In genomic region chr15:59329091-59329490, GRCh38 we compare ENCODE assay signal across 23 cellular contexts. TPM values are rescaled to one million over a fixed set of nuclear protein-coding genes. Genes with fewer than 3 reads are reported as not detected.
DNase-seq lines count a peak whose midpoint lies in the region; ATAC-seq and TF ChIP-seq lines count a peak whose summit lies in the region.
"Had no signal": no experiment of that assay in that cellular context is flagged by ENCODE, and none has a peak within 500 bp of the region (broad histone marks: within the 10 kb centered on the region; RNA-seq: fewer than 3 reads in every experiment).

No MANE protein-coding gene starts in this region.

- no peak for TF ChIP-seq RAD21 in HCT116 (IDR thresholded peaks at IDR 0.05; ENCODE audit: low read depth)

- H3K27ac ChIP-seq in HCT116 (ENCODE audit: low read depth, low read length) (peak overlapping the region; percentile 29; the same call in 1 of the 2 replicates), brain microvascular endothelial cell (peak overlapping the region; percentile 81), mesenchymal stem cell (ENCODE audit: low read length, poor library complexity, severe bottlenecking) (peak overlapping the region; percentile 92), stomach (peak overlapping the region in 4 of 5 donors; percentile 25 to 68 (median 62)), caudate nucleus (ENCODE audit: low read depth, low read length) (no peak overlapping the region)
- H3K27ac ChIP-seq in CD4-positive, alpha-beta T cell (ENCODE audit: low read depth, low read length): no peak overlapping the region

- H4K20me1 ChIP-seq in HCT116 (ENCODE audit: insufficient read depth): no peaks in the 10 kb centered on the region

- peak overlapping the region; percentile 19 for H2BK5ac ChIP-seq in mesenchymal stem cell (ENCODE audit: low read depth, low read length, poor library complexity, severe bottlenecking)

- CTCF ChIA-PET in HCT116 (lab: Charles Lee): no interaction called here
- CTCF ChIA-PET in CD4-positive, alpha-beta T cell (lab: Charles Lee): no interaction called here

- H2BK120ac ChIP-seq in mesenchymal stem cell (ENCODE audit: low read depth, low read length): no peak overlapping the region

- peak overlapping the region; percentile 64 for H3K4me2 ChIP-seq in HCT116 (ENCODE audit: low read length)
- no peak overlapping the region for H3K4me2 ChIP-seq in mesenchymal stem cell (ENCODE audit: low read length, poor library complexity, severe bottlenecking)

- no peaks in the 10 kb centered on the region for H3K27me3 ChIP-seq in HCT116 (ENCODE audit: insufficient read depth, low read length)
- H3K27me3 ChIP-seq in brain microvascular endothelial cell (replicated peaks): no peaks in the 10 kb centered on the region
- no peaks in the 10 kb centered on the region for H3K27me3 ChIP-seq in mesenchymal stem cell (ENCODE audit: control insufficient read depth in 1 of 2, insufficient read depth in 1 of 2, low read length in 2 of 2)
- no peaks in the 10 kb centered on the region for H3K27me3 ChIP-seq in stomach
- no peaks in the 10 kb centered on the region for H3K27me3 ChIP-seq in CD4-positive, alpha-beta T cell (ENCODE audit: control insufficient read depth, insufficient read depth, low read length)

- ATAC-seq in HCT116 (no peak), HG03095 (IDR thresholded peaks at IDR 0.05; ENCODE audit: unreplicated experiment) (no peak)
- ATAC-seq in CD4-positive, alpha-beta T cell (ENCODE audit: poor library complexity): no peak
- ATAC-seq: activated CD4-positive, alpha-beta T cell treated with anti-CD3 and anti-CD28 coated beads for 36 hours; activated T-cell treated with anti-CD3 and anti-CD28 coated beads, Interleukin-2, amount 50 U/mL, for 4 hours had no signal

- H3K4me1 Mint-ChIP-seq in CD4-positive, alpha-beta T cell (ENCODE audit: low read depth): no peaks in the 10 kb centered on the region
- H3K4me1 Mint-ChIP-seq: activated CD4-positive, alpha-beta T cell treated with anti-CD3 and anti-CD28 coated beads for 36 hours had no signal

- H2BK15ac ChIP-seq in mesenchymal stem cell (ENCODE audit: low read depth, poor library complexity, severe bottlenecking): no peak overlapping the region

- H3K9me2 ChIP-seq in HCT116 (ENCODE audit: insufficient read depth): no peaks in the 10 kb centered on the region

- no peak for TF ChIP-seq POLR2A in HCT116 (IDR thresholded peaks at IDR 0.05; ENCODE audit: borderline replicate concordance, extremely low read depth, insufficient read depth, insufficient read length)
- no peak for TF ChIP-seq POLR2A in stomach (IDR thresholded peaks at IDR 0.05)

- no peaks in the 10 kb centered on the region for H3K36me3 Mint-ChIP-seq in CD4-positive, alpha-beta T cell (ENCODE audit: low read depth)

- H3K23ac ChIP-seq in mesenchymal stem cell (ENCODE audit: low read length in 2 of 2): no peak overlapping the region

- no peak overlapping the region for H3K18ac ChIP-seq in mesenchymal stem cell (ENCODE audit: low read depth in 1 of 2, low read length in 2 of 2)

- H3K9me3 ChIP-seq in HCT116 (ENCODE audit: control insufficient read depth in 1 of 2, insufficient read depth in 1 of 2, low read depth in 1 of 2, low read length in 2 of 2) (no peaks in the 10 kb centered on the region), mesenchymal stem cell (ENCODE audit: control insufficient read depth, low read length) (no peaks in the 10 kb centered on the region), stomach (no peaks in the 10 kb centered on the region)
- H3K9me3 ChIP-seq in CD4-positive, alpha-beta T cell (ENCODE audit: control insufficient read depth, low read length): no peaks in the 10 kb centered on the region

- in situ Hi-C loops in brain microvascular endothelial cell (cut with HindIII; ENCODE audit: low pct_ligation_motif_present, low sequenced_read_pairs): no loop called here

- no peak overlapping the region for H3K14ac ChIP-seq in mesenchymal stem cell (ENCODE audit: low read length in 2 of 2)

- H4K91ac ChIP-seq in mesenchymal stem cell (ENCODE audit: low read length): no peak overlapping the region

- H3K9me3 Mint-ChIP-seq in CD4-positive, alpha-beta T cell: no peaks in the 10 kb centered on the region
- H3K9me3 Mint-ChIP-seq: activated T-cell treated with anti-CD3 and anti-CD28 coated beads, Interleukin-2, amount 50 U/mL, for 4 hours; nephron progenitor cell had no signal

- no peak for DNase-seq in HCT116 (ENCODE audit: low read depth, low spot score)
- no peak for DNase-seq in brain microvascular endothelial cell
- no peak for DNase-seq in mesenchymal stem cell
- no peak for DNase-seq in stomach
- DNase-seq in caudate nucleus (lab: John Stamatoyannopoulos, UW): no peak
- DNase-seq in activated CD4-positive, alpha-beta T cell treated with anti-CD3 and anti-CD28 coated beads for 4 hours: no peak
- no peak for DNase-seq in CD4-positive, alpha-beta T cell
- DNase-seq: activated CD4-positive, alpha-beta T cell treated with anti-CD3 and anti-CD28 coated beads for 36 hours; activated naive CD4-positive, alpha-beta T cell; activated T-cell treated with anti-CD3 and anti-CD28 coated beads, Interleukin-2, amount 50 U/mL, for 4 hours; AML-193; amygdala; dermis blood vessel endothelial cell; DMS79 treated with DMSO at 0.1 percent for 48 hours; Kasumi-1; left cardiac atrium; midbrain; NCI-H510A; nephron progenitor cell; SHP77 treated with DMSO at 0.1 percent for 48 hours; stimulated activated CD8-positive, alpha-beta memory T cell treated with anti-CD3 and anti-CD28 coated beads, Interleukin-4, amount 100 ng/mL, for 48 hours; T-helper 1 cell had no signal

- RAD21 ChIA-PET in HCT116 (lab: Charles Lee; ENCODE audit: low non-redundant PET in 1 of 2, low total read pairs in 2 of 2, uncharacterized antibody in 2 of 2, unreplicated experiment in 2 of 2): no interaction called here

- POLR2A ChIA-PET in HCT116 (lab: Charles Lee): no interaction called here
- POLR2A ChIA-PET in CD4-positive, alpha-beta T cell (lab: Charles Lee): no interaction called here

- H3K36me3 ChIP-seq in HCT116 (ENCODE audit: control insufficient read depth in 1 of 2, insufficient read depth in 2 of 2, low read length in 2 of 2): no peaks in the 10 kb centered on the region
- no peaks in the 10 kb centered on the region for H3K36me3 ChIP-seq in brain microvascular endothelial cell (replicated peaks)
- peaks cover 6 to 51% of the 10 kb centered on the region in 2 experiments for H3K36me3 ChIP-seq in mesenchymal stem cell (ENCODE audit: control insufficient read depth in 1 of 2, insufficient read depth in 2 of 2, low read depth in 1 of 2, low read length in 2 of 2)
- H3K36me3 ChIP-seq in stomach: no peaks in the 10 kb centered on the region

- H3K27ac Mint-ChIP-seq in CD4-positive, alpha-beta T cell: no peak overlapping the region
- H3K27ac Mint-ChIP-seq: activated CD4-positive, alpha-beta T cell treated with anti-CD3 and anti-CD28 coated beads for 36 hours; nephron progenitor cell had no signal

- no peak overlapping the region for H3K4me3 Mint-ChIP-seq in CD4-positive, alpha-beta T cell
- H3K4me3 Mint-ChIP-seq: activated CD4-positive, alpha-beta T cell treated with anti-CD3 and anti-CD28 coated beads for 36 hours; activated T-cell treated with anti-CD3 and anti-CD28 coated beads, Interleukin-2, amount 50 U/mL, for 4 hours; nephron progenitor cell had no signal

- H3K79me2 ChIP-seq in HCT116 (ENCODE audit: insufficient read depth, low read length): peaks cover 69% of the 10 kb centered on the region

- H3K9ac ChIP-seq in HCT116 (ENCODE audit: low read length): peak overlapping the region; percentile 33; the same call in 1 of the 2 replicates
- peak overlapping the region; percentile 46 for H3K9ac ChIP-seq in mesenchymal stem cell (ENCODE audit: low read length)

- H3K4me1 ChIP-seq in HCT116 (ENCODE audit: control insufficient read depth in 1 of 2, insufficient read depth in 2 of 2, low read length in 2 of 2) (peaks cover 30 to 53% of the 10 kb centered on the region in 2 experiments), mesenchymal stem cell (ENCODE audit: control insufficient read depth, insufficient read depth, low read depth, low read length) (peaks cover 23% of the 10 kb centered on the region), stomach (peaks cover 9 to 56% (median 32%) of the 10 kb centered on the region in 4 donors)

- no peak overlapping the region for H2BK12ac ChIP-seq in mesenchymal stem cell (ENCODE audit: low read length in 2 of 2)

- peaks cover 13% of the 10 kb centered on the region for H3K79me1 ChIP-seq in mesenchymal stem cell (replicated peaks; ENCODE audit: low read length, poor library complexity, severe bottlenecking)

- TF ChIP-seq EP300 in stomach (IDR thresholded peaks at IDR 0.05): no peak

- no TSS peak for BruUV-seq in HCT116 (replicated peaks; lab: Mats Ljungman, UMichigan)

- no peak overlapping the region for H3K4ac ChIP-seq in mesenchymal stem cell (ENCODE audit: low read depth in 1 of 2, low read length in 2 of 2)

- H2AFZ ChIP-seq in HCT116 (ENCODE audit: low read depth, low read length, poor library complexity, severe bottlenecking) (no peak overlapping the region), mesenchymal stem cell (ENCODE audit: low read depth, low read length) (no peak overlapping the region)

- H3K27me3 Mint-ChIP-seq in CD4-positive, alpha-beta T cell: no peaks in the 10 kb centered on the region

- WGBS in mesenchymal stem cell: 94% methylated on average over 4 of the region's 4 CpGs
- WGBS in stomach, 5 donors: 67 to 72% (median 69%) methylated on average over 4 of the region's 4 CpGs

- peak overlapping the region; percentile 46 for H2AK5ac ChIP-seq in mesenchymal stem cell (ENCODE audit: low read length, severe bottlenecking)

- intact Hi-C loops in HCT116 (cut with micrococcal nuclease): no loop called here
- intact Hi-C loops in stomach (cut with DNase I; ENCODE audit: low total_unique reads): no loop called here
- intact Hi-C loops in CD4-positive, alpha-beta T cell (cut with DNase I, micrococcal nuclease): no loop called here

- H3K4me3 ChIP-seq in HCT116 (replicated peaks in 1 of 2; ENCODE audit: low read depth in 1 of 2, low read length in 2 of 2) (0 out of 4 replicates have a peak overlapping the region, but pooled peaks of 1 of the 2 experiments have one; percentile 25), brain microvascular endothelial cell (ENCODE audit: low read depth, low read length) (no peak overlapping the region), mesenchymal stem cell (ENCODE audit: insufficient read depth in 1 of 2, low read depth in 1 of 2, low read length in 2 of 2) (peak overlapping the region in 1 of 2 experiments; percentile 2), stomach (no peak overlapping the region)

- H4K8ac ChIP-seq in mesenchymal stem cell (ENCODE audit: low read length): no peak overlapping the region

- TF ChIP-seq CTCF in HCT116 (IDR thresholded peaks at IDR 0.05 in 2 of 3, conservative IDR thresholded peaks at IDR 0.05 in 1 of 3; ENCODE audit: borderline replicate concordance in 1 of 3, insufficient read depth in 1 of 3, low read depth in 2 of 3, low read length in 2 of 3) (no peak), brain microvascular endothelial cell (IDR thresholded peaks at IDR 0.05; ENCODE audit: low read depth, low read length, missing control alignments) (no peak), stomach (IDR thresholded peaks at IDR 0.05) (no peak)
- no peak for TF ChIP-seq CTCF in CD4-positive, alpha-beta T cell (IDR thresholded peaks at IDR 0.05)

RNA-seq across cellular contexts. Expression of gene MYO1E, which starts 43.6 kb away (rescaled TPM):
- total RNA-seq in HCT116 (2021; ENCODE audit: unreplicated experiment) (182 TPM), stomach (100 to 1,000 TPM in 2 of 5 donors, 10 to 100 TPM in 3; 33.5 to 380 (median 70.6) TPM)
- 54.4 and 70.8 TPM in 2 replicates for polyA plus RNA-seq in HCT116 (2012)
- 86.7 TPM for polyA plus RNA-seq in mesenchymal stem cell (2013, experiment 1 of 2)
- polyA plus RNA-seq in mesenchymal stem cell (2013, experiment 2 of 2): 85.0 TPM
- polyA plus RNA-seq in stomach: 10 to 100 TPM; 15.1 to 25.0 (median 15.7) TPM
- total RNA-seq in CD4-positive, alpha-beta T cell: under 1 TPM; 0.59 to 0.63 TPM

Comparison
In these comparisons a context has a peak if more than half of its experiments do, and no peak if none do; other contexts are left out.
1. H3K27ac ChIP-seq: peak in HCT116 (single experiment), brain microvascular endothelial cell (single experiment), mesenchymal stem cell (single experiment) and stomach (4 of 5); none in caudate nucleus (single experiment) and CD4-positive, alpha-beta T cell (single experiment).
2. RNA of gene MYO1E, which starts 43.6 kb away (total RNA-seq): 182 TPM in HCT116 (single experiment) and 33.5 to 380 TPM in stomach; 0.59 to 0.63 TPM in CD4-positive, alpha-beta T cell; every median in the first group is over 10 times any median in the second.